17 cellular contexts compared by ENCODE assay signal in genomic region chr18:78238404-78239089, GRCh38.
DNase-seq lines count a peak whose midpoint lies in the region; ATAC-seq and TF ChIP-seq lines count a peak whose summit lies in the region.
"Had no signal": no experiment of that assay in that cellular context is flagged by ENCODE, and none has a peak within 500 bp of the region (broad histone marks: within the 10 kb centered on the region; RNA-seq: fewer than 3 reads in every experiment).

No MANE protein-coding gene starts in this region.

- H3K36me3 ChIP-seq in A673 (ENCODE audit: insufficient read depth, low read length, poor library complexity, severe bottlenecking) (no peaks in the 10 kb centered on the region), mesenchymal stem cell (ENCODE audit: control insufficient read depth in 1 of 2, insufficient read depth in 2 of 2, low read depth in 1 of 2, low read length in 2 of 2) (no peaks in the 10 kb centered on the region), esophagus squamous epithelium (no peaks in the 10 kb centered on the region)
- no peaks in the 10 kb centered on the region for H3K36me3 ChIP-seq in CD8-positive, alpha-beta memory T cell (ENCODE audit: insufficient read depth, low read length)
- H3K36me3 ChIP-seq: brain microvascular endothelial cell, left lung, ovary had no signal

- H3K18ac ChIP-seq in mesenchymal stem cell (ENCODE audit: low read depth in 1 of 2, low read length in 2 of 2), result no peak overlapping the region

- H4K91ac ChIP-seq in mesenchymal stem cell (ENCODE audit: low read length), result peak overlapping the region; percentile 71

- H2BK12ac ChIP-seq in mesenchymal stem cell (ENCODE audit: low read length in 2 of 2), result no peak overlapping the region

- WGBS in mesenchymal stem cell, result 91% methylated on average over 37 of the region's 46 CpGs
- WGBS in esophagus squamous epithelium, 2 donors, result 92 to 93% methylated on average over 21 to 26 of the region's 46 CpGs

- no TSS peak for BruUV-seq in A673 (replicated peaks; lab: Mats Ljungman, UMichigan)

- no peak overlapping the region for H3K14ac ChIP-seq in mesenchymal stem cell (ENCODE audit: low read length in 2 of 2)

- TF ChIP-seq POLR2A in esophagus squamous epithelium (IDR thresholded peaks at IDR 0.05), result no peak

- H3K9me3 ChIP-seq in A673 (ENCODE audit: low read depth, low read length, poor library complexity, severe bottlenecking) (peaks cover 8% of the 10 kb centered on the region), mesenchymal stem cell (ENCODE audit: control insufficient read depth, low read length) (peaks cover 3% of the 10 kb centered on the region), esophagus squamous epithelium (no peaks in the 10 kb centered on the region)
- no peaks in the 10 kb centered on the region for H3K9me3 ChIP-seq in CD8-positive, alpha-beta memory T cell (ENCODE audit: low read length)
- H3K9me3 ChIP-seq: ovary had no signal

- no peak overlapping the region for H3K9ac ChIP-seq in mesenchymal stem cell (ENCODE audit: low read length)

- POLR2A ChIA-PET in A673 (lab: Charles Lee; ENCODE audit: low non-redundant PET), result no interaction called here
- POLR2A ChIA-PET in activated CD8-positive, alpha-beta T cell treated with anti-CD3 and anti-CD28 coated beads, Interleukin-2, amount 10 ng/mL, durations not matched to agents 7 days and 5 days (lab: Charles Lee), result no interaction called here
- POLR2A ChIA-PET in CD8-positive, alpha-beta memory T cell (lab: Charles Lee), result no interaction called here

- no peak overlapping the region for H2BK5ac ChIP-seq in mesenchymal stem cell (ENCODE audit: low read depth, low read length, poor library complexity, severe bottlenecking)

- H3K27me3 ChIP-seq in A673 (replicated peaks; ENCODE audit: insufficient read depth, low read depth, low read length, poor library complexity) (no peaks in the 10 kb centered on the region), mesenchymal stem cell (ENCODE audit: control insufficient read depth in 1 of 2, insufficient read depth in 1 of 2, low read length in 2 of 2) (no peaks in the 10 kb centered on the region), esophagus squamous epithelium (no peaks in the 10 kb centered on the region)
- H3K27me3 ChIP-seq in CD8-positive, alpha-beta memory T cell (ENCODE audit: insufficient read depth, low read length, poor library complexity, severe bottlenecking), result no peaks in the 10 kb centered on the region
- H3K27me3 ChIP-seq: brain microvascular endothelial cell, left lung, ovary had no signal

- H4K8ac ChIP-seq in mesenchymal stem cell (ENCODE audit: low read length), result no peak overlapping the region

- no peak overlapping the region for H2BK15ac ChIP-seq in mesenchymal stem cell (ENCODE audit: low read depth, poor library complexity, severe bottlenecking)

- H3K27ac ChIP-seq in A673 (ENCODE audit: low read depth, low read length, poor library complexity, severe bottlenecking) (no peak overlapping the region), mesenchymal stem cell (ENCODE audit: low read length, poor library complexity, severe bottlenecking) (no peak overlapping the region), esophagus squamous epithelium (no peak overlapping the region)
- H3K27ac ChIP-seq in CD8-positive, alpha-beta memory T cell (ENCODE audit: low read depth, low read length), result no peak overlapping the region
- H3K27ac ChIP-seq: brain microvascular endothelial cell, epithelial cell of prostate, left lung, ovary had no signal

- H3K27ac Mint-ChIP-seq in activated CD8-positive, alpha-beta T cell treated with anti-CD3 and anti-CD28 coated beads, Interleukin-2, amount 10 ng/mL, durations not matched to agents 7 days and 5 days, result peak overlapping the region; percentile 23
- H3K27ac Mint-ChIP-seq in CD8-positive, alpha-beta memory T cell, result no peak overlapping the region
- H3K27ac Mint-ChIP-seq: activated naive CD4-positive, alpha-beta T cell treated with anti-CD3 and anti-CD28 coated beads, Interleukin-2, amount 10 ng/mL, durations not matched to agents 7 days and 5 days; activated T-cell treated with anti-CD3 and anti-CD28 coated beads, Interleukin-2, amount 50 U/mL, for 24 hours; dendritic cell treated with granulocyte-macrophage colony-stimulating factor and Interleukin-4, amounts not matched to agents 40 ng/mL and 50 ng/mL, for 4 days had no signal

- H3K4me1 ChIP-seq in A673 (ENCODE audit: insufficient read depth, low read length, poor library complexity, severe bottlenecking) (no peaks in the 10 kb centered on the region), mesenchymal stem cell (ENCODE audit: control insufficient read depth, insufficient read depth, low read depth, low read length) (no peaks in the 10 kb centered on the region), esophagus squamous epithelium (peaks cover 0 to 39% (median 8%) of the 10 kb centered on the region in 3 donors)
- no peaks in the 10 kb centered on the region for H3K4me1 ChIP-seq in CD8-positive, alpha-beta memory T cell (ENCODE audit: insufficient read depth, low read length)

- no peaks in the 10 kb centered on the region for H3K27me3 Mint-ChIP-seq in activated CD8-positive, alpha-beta T cell treated with anti-CD3 and anti-CD28 coated beads, Interleukin-2, amount 10 ng/mL, durations not matched to agents 7 days and 5 days (ENCODE audit: low read depth)
- no peaks in the 10 kb centered on the region for H3K27me3 Mint-ChIP-seq in CD8-positive, alpha-beta memory T cell
- H3K27me3 Mint-ChIP-seq: activated naive CD4-positive, alpha-beta T cell treated with anti-CD3 and anti-CD28 coated beads, Interleukin-2, amount 10 ng/mL, durations not matched to agents 7 days and 5 days; dendritic cell treated with granulocyte-macrophage colony-stimulating factor and Interleukin-4, amounts not matched to agents 40 ng/mL and 50 ng/mL, for 4 days had no signal

- H2BK120ac ChIP-seq in mesenchymal stem cell (ENCODE audit: low read depth, low read length), result no peak overlapping the region

- TF ChIP-seq CTCF in A673 (conservative IDR thresholded peaks at IDR 0.05; ENCODE audit: low read depth, low read length), result no peak
- TF ChIP-seq CTCF in esophagus squamous epithelium (IDR thresholded peaks at IDR 0.05), result no peak

- H3K4me3 Mint-ChIP-seq in activated CD8-positive, alpha-beta T cell treated with anti-CD3 and anti-CD28 coated beads, Interleukin-2, amount 10 ng/mL, durations not matched to agents 7 days and 5 days, result no peak overlapping the region
- no peak overlapping the region for H3K4me3 Mint-ChIP-seq in CD8-positive, alpha-beta memory T cell
- H3K4me3 Mint-ChIP-seq: activated naive CD4-positive, alpha-beta T cell treated with anti-CD3 and anti-CD28 coated beads, Interleukin-2, amount 10 ng/mL, durations not matched to agents 7 days and 5 days; activated T-cell treated with anti-CD3 and anti-CD28 coated beads, Interleukin-2, amount 50 U/mL, for 24 hours; dendritic cell treated with granulocyte-macrophage colony-stimulating factor and Interleukin-4, amounts not matched to agents 40 ng/mL and 50 ng/mL, for 4 days had no signal

- DNase-seq in A673 (ENCODE audit: low spot score), result peak; percentile 4
- peak; percentile 32 for DNase-seq in ELF-1 (ENCODE audit: low read depth, low spot score)
- DNase-seq in activated CD8-positive, alpha-beta T cell treated with anti-CD3 and anti-CD28 coated beads, Interleukin-2, amount 10 ng/mL, durations not matched to agents 7 days and 5 days, result no peak
- no peak for DNase-seq in mesenchymal stem cell
- DNase-seq in esophagus squamous epithelium (lab: John Stamatoyannopoulos, UW), result no peak
- no peak for DNase-seq in NCI-H748 treated with DMSO at 0.1 percent for 48 hours (lab: John Stamatoyannopoulos, UW)
- no peak for DNase-seq in nucleus accumbens (lab: John Stamatoyannopoulos, UW)
- DNase-seq in CD8-positive, alpha-beta memory T cell, result no peak
- DNase-seq: activated naive CD4-positive, alpha-beta T cell treated with anti-CD3 and anti-CD28 coated beads, Interleukin-2, amount 10 ng/mL, durations not matched to agents 7 days and 5 days; activated T-cell treated with anti-CD3 and anti-CD28 coated beads, Interleukin-2, amount 50 U/mL, for 24 hours; brain microvascular endothelial cell; left lung; NCI-H1105; ovary; stimulated activated CD4-positive, alpha-beta T cell treated with anti-CD3 and anti-CD28 coated beads, Interleukin-2, amount 100 ng/mL, for 24 hours had no signal

- peaks cover 3% of the 10 kb centered on the region for H3K36me3 Mint-ChIP-seq in activated CD8-positive, alpha-beta T cell treated with anti-CD3 and anti-CD28 coated beads, Interleukin-2, amount 10 ng/mL, durations not matched to agents 7 days and 5 days (ENCODE audit: low read depth)
- no peaks in the 10 kb centered on the region for H3K36me3 Mint-ChIP-seq in CD8-positive, alpha-beta memory T cell

- no peak overlapping the region for H3K4me2 ChIP-seq in mesenchymal stem cell (ENCODE audit: low read length, poor library complexity, severe bottlenecking)

- CTCF ChIA-PET in A673 (lab: Charles Lee), result no interaction called here
- CTCF ChIA-PET in activated CD8-positive, alpha-beta T cell treated with anti-CD3 and anti-CD28 coated beads, Interleukin-2, amount 10 ng/mL, durations not matched to agents 7 days and 5 days (lab: Charles Lee), result no interaction called here
- CTCF ChIA-PET in CD8-positive, alpha-beta memory T cell (lab: Charles Lee), result no interaction called here

- H2AK5ac ChIP-seq in mesenchymal stem cell (ENCODE audit: low read length, severe bottlenecking), result no peak overlapping the region

- no peak overlapping the region for H3K4ac ChIP-seq in mesenchymal stem cell (ENCODE audit: low read depth in 1 of 2, low read length in 2 of 2)

- H3K79me1 ChIP-seq in mesenchymal stem cell (replicated peaks; ENCODE audit: low read length, poor library complexity, severe bottlenecking), result no peaks in the 10 kb centered on the region

- H3K4me3 ChIP-seq in A673 (ENCODE audit: low read depth, low read length, poor library complexity, severe bottlenecking), result no peak overlapping the region
- H3K4me3 ChIP-seq in mesenchymal stem cell (ENCODE audit: insufficient read depth in 1 of 2, low read depth in 1 of 2, low read length in 2 of 2), result no peak overlapping the region
- H3K4me3 ChIP-seq in esophagus squamous epithelium, result no peak overlapping the region
- H3K4me3 ChIP-seq in CD8-positive, alpha-beta memory T cell (ENCODE audit: low read length), result no peak overlapping the region
- H3K4me3 ChIP-seq: left lung, ovary had no signal

- H3K9me3 Mint-ChIP-seq in activated CD8-positive, alpha-beta T cell treated with anti-CD3 and anti-CD28 coated beads, Interleukin-2, amount 10 ng/mL, durations not matched to agents 7 days and 5 days (ENCODE audit: insufficient read depth), result peaks cover 5% of the 10 kb centered on the region
- peaks cover 0 to 5% (median 2%) of the 10 kb centered on the region in 5 donors for H3K9me3 Mint-ChIP-seq in CD8-positive, alpha-beta memory T cell

- intact Hi-C loops in A673 (cut with micrococcal nuclease; ENCODE audit: unreplicated experiment) (no loop called here), esophagus squamous epithelium (cut with DNase I) (no loop called here)

- no peak overlapping the region for H2AFZ ChIP-seq in mesenchymal stem cell (ENCODE audit: low read depth, low read length)

- no peak overlapping the region for H3K23ac ChIP-seq in mesenchymal stem cell (ENCODE audit: low read length in 2 of 2)

- no peaks in the 10 kb centered on the region for H3K4me1 Mint-ChIP-seq in activated CD8-positive, alpha-beta T cell treated with anti-CD3 and anti-CD28 coated beads, Interleukin-2, amount 10 ng/mL, durations not matched to agents 7 days and 5 days (ENCODE audit: low read depth)
- no peaks in the 10 kb centered on the region for H3K4me1 Mint-ChIP-seq in CD8-positive, alpha-beta memory T cell
- H3K4me1 Mint-ChIP-seq: activated naive CD4-positive, alpha-beta T cell treated with anti-CD3 and anti-CD28 coated beads, Interleukin-2, amount 10 ng/mL, durations not matched to agents 7 days and 5 days had no signal

- peak; percentile 53 for ATAC-seq in activated CD8-positive, alpha-beta T cell treated with anti-CD3 and anti-CD28 coated beads, Interleukin-2, amount 10 ng/mL, durations not matched to agents 7 days and 5 days
- ATAC-seq: left lung had no signal

Comparison
In these comparisons a context has a peak if more than half of its experiments do, and no peak if none do; other contexts are left out.
1. DNase-seq: peak in A673 (single experiment) and ELF-1 (single experiment); none in activated CD8-positive, alpha-beta T cell treated with anti-CD3 and anti-CD28 coated beads, Interleukin-2, amount 10 ng/mL, durations not matched to agents 7 days and 5 days (single experiment), mesenchymal stem cell (single experiment), esophagus squamous epithelium (single experiment), NCI-H748 treated with DMSO at 0.1 percent for 48 hours (single experiment), nucleus accumbens (0 of 56) and CD8-positive, alpha-beta memory T cell (0 of 5).